21 cellular contexts compared by ENCODE assay signal in the genomic region with DNA sequence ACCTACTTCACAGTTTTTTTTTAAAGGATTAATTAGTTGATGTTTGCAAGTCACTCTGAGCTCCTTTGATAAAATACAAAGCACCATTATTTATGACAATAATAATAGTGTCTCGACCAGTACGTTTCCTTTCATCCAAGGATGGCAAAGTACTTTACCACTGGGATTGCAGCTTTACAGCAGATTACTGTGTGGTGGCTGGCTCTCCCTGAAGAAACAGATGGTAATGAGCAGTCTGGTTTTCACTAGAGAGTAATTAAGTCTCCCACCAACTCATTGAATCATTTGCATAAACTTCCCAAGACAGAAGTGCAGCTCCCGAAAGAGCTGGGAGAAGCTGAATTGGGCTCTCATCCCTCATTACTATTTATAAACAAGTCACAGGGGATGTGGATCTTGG.
"Had no signal": no experiment of that assay in that cellular context is flagged by ENCODE, and none has a peak within 500 bp of the region (broad histone marks: within the 10 kb centered on the region; RNA-seq: fewer than 3 reads in every experiment).

No MANE protein-coding gene starts in this region.

- H3K4me3 Mint-ChIP-seq: activated B cell treated with CpG ODN at 0.5 μM for 24 hours; activated CD4-positive, alpha-beta T cell treated with anti-CD3 and anti-CD28 coated beads, Interleukin-2, amount 10 ng/mL, durations not matched to agents 7 days and 5 days; activated T-cell treated with anti-CD3 and anti-CD28 coated beads, Interleukin-2, amount 50 U/mL, for 72 hours; immature natural killer cell; nephron progenitor cell; T-helper 2 cell treated with Interferon-gamma antibody and Interleukin-4, amounts not matched to agents 5 μg/mL and 100 μg/mL, for 36 hours had no signal

- H3K27me3 Mint-ChIP-seq: activated CD4-positive, alpha-beta T cell treated with anti-CD3 and anti-CD28 coated beads, Interleukin-2, amount 10 ng/mL, durations not matched to agents 7 days and 5 days had no signal

- H3K9me3 Mint-ChIP-seq: activated B cell treated with CpG ODN at 0.5 μM for 24 hours; activated CD4-positive, alpha-beta T cell treated with anti-CD3 and anti-CD28 coated beads, Interleukin-2, amount 10 ng/mL, durations not matched to agents 7 days and 5 days; activated naive CD4-positive, alpha-beta T cell treated with anti-CD3 and anti-CD28 coated beads, Interleukin-2, amount 50 U/mL, for 72 hours; activated T-cell treated with anti-CD3 and anti-CD28 coated beads, Interleukin-2, amount 50 U/mL, for 72 hours; immature natural killer cell; nephron progenitor cell; T-helper 2 cell treated with Interferon-gamma antibody and Interleukin-4, amounts not matched to agents 5 μg/mL and 100 μg/mL, for 36 hours had no signal

- DNase-seq: activated B cell treated with CpG ODN at 0.5 μM for 24 hours; activated CD4-positive, alpha-beta T cell treated with anti-CD3 and anti-CD28 coated beads, Interleukin-2, amount 10 ng/mL, durations not matched to agents 7 days and 5 days; activated CD8-positive, alpha-beta memory T cell treated with anti-CD3 and anti-CD28 coated beads, Interleukin-2, amount 50 U/mL, for 48 hours; activated gamma-delta T cell; activated T-cell treated with anti-CD3 and anti-CD28 coated beads, Interleukin-2, amount 50 U/mL, for 72 hours; amniotic stem cell; body of pancreas; central memory CD4-positive, alpha-beta T cell; colonic mucosa; esophagus squamous epithelium; heart left ventricle; immature natural killer cell; nephron progenitor cell; right cardiac atrium; small intestine; stimulated activated CD4-positive, alpha-beta T cell treated with anti-CD3 and anti-CD28 coated beads, Interleukin-4, amount 100 ng/mL, for 4 hours; stimulated activated CD8-positive, alpha-beta memory T cell treated with anti-CD3 and anti-CD28 coated beads, Interleukin-4, amount 100 ng/mL, for 48 hours; stimulated activated naive CD8-positive, alpha-beta T cell treated with anti-CD3 and anti-CD28 coated beads, Interleukin-15, Interleukin-2, amounts not matched to agents 100 U/mL and 50 U/mL, for 24 hours; trophoblast cell had no signal

- H3K36me3 Mint-ChIP-seq: activated naive CD4-positive, alpha-beta T cell treated with anti-CD3 and anti-CD28 coated beads, Interleukin-2, amount 50 U/mL, for 72 hours; immature natural killer cell had no signal

- H3K4me1 Mint-ChIP-seq: activated B cell treated with CpG ODN at 0.5 μM for 24 hours; activated CD4-positive, alpha-beta T cell treated with anti-CD3 and anti-CD28 coated beads, Interleukin-2, amount 10 ng/mL, durations not matched to agents 7 days and 5 days; immature natural killer cell had no signal

- H3K27ac Mint-ChIP-seq: activated B cell treated with CpG ODN at 0.5 μM for 24 hours; activated CD4-positive, alpha-beta T cell treated with anti-CD3 and anti-CD28 coated beads, Interleukin-2, amount 10 ng/mL, durations not matched to agents 7 days and 5 days; activated naive CD4-positive, alpha-beta T cell treated with anti-CD3 and anti-CD28 coated beads, Interleukin-2, amount 50 U/mL, for 72 hours; activated T-cell treated with anti-CD3 and anti-CD28 coated beads, Interleukin-2, amount 50 U/mL, for 72 hours; immature natural killer cell; nephron progenitor cell; T-helper 2 cell treated with Interferon-gamma antibody and Interleukin-4, amounts not matched to agents 5 μg/mL and 100 μg/mL, for 36 hours had no signal

- ATAC-seq: activated naive CD4-positive, alpha-beta T cell treated with anti-CD3 and anti-CD28 coated beads, Interleukin-2, amount 50 U/mL, for 72 hours; activated T-cell treated with anti-CD3 and anti-CD28 coated beads, Interleukin-2, amount 50 U/mL, for 72 hours; heart left ventricle; right cardiac atrium; stimulated activated naive CD8-positive, alpha-beta T cell treated with anti-CD3 and anti-CD28 coated beads, Interleukin-15, Interleukin-2, amounts not matched to agents 100 U/mL and 50 U/mL, for 24 hours had no signal
